In genomic region chr6:145872669-145873068, GRCh38 we compare ENCODE assay signal across 34 cellular contexts.
"Had no signal": no experiment of that assay in that cellular context is flagged by ENCODE, and none has a peak within 500 bp of the region (broad histone marks: within the 10 kb centered on the region; RNA-seq: fewer than 3 reads in every experiment).

No MANE protein-coding gene starts in this region.

- H3K4me3 ChIP-seq: MG63 had no signal

- DNase-seq: Karpas-422, MG63, MM.1S, MV-4-11, NCI-H1048, NCI-H1092, NCI-H1092 treated with DMSO at 0.1 percent for 48 hours, NCI-H1105, NCI-H1105 treated with DMSO at 0.1 percent for 48 hours, NCI-H1417, NCI-H1417 treated with DMSO at 0.1 percent for 48 hours, NCI-H1436, NCI-H1436 treated with DMSO at 0.1 percent for 48 hours, NCI-H146, NCI-H1694, NCI-H1694 treated with DMSO at 0.1 percent for 48 hours, NCI-H187, NCI-H187 treated with DMSO at 0.1 percent for 48 hours, NCI-H1930, NCI-H2029, NCI-H2029 treated with DMSO at 0.1 percent for 48 hours, NCI-H2081, NCI-H2081 treated with DMSO at 0.1 percent for 48 hours, NCI-H2107, NCI-H2171, NCI-H2171 treated with DMSO at 0.1 percent for 48 hours, NCI-H2227 treated with DMSO at 0.1 percent for 48 hours, NCI-H226, NCI-H345, NCI-H446, NCI-H446 treated with DMSO at 0.1 percent for 48 hours, NCI-H510A, NCI-H510A treated with DMSO at 0.1 percent for 48 hours, NCI-H524 had no signal

- H3K27me3 ChIP-seq: MG63 had no signal

- H3K9me3 ChIP-seq: MG63 had no signal

- H3K36me3 ChIP-seq: MG63 had no signal
